ENCODE assay signal across 8 cellular contexts in the genomic region with DNA sequence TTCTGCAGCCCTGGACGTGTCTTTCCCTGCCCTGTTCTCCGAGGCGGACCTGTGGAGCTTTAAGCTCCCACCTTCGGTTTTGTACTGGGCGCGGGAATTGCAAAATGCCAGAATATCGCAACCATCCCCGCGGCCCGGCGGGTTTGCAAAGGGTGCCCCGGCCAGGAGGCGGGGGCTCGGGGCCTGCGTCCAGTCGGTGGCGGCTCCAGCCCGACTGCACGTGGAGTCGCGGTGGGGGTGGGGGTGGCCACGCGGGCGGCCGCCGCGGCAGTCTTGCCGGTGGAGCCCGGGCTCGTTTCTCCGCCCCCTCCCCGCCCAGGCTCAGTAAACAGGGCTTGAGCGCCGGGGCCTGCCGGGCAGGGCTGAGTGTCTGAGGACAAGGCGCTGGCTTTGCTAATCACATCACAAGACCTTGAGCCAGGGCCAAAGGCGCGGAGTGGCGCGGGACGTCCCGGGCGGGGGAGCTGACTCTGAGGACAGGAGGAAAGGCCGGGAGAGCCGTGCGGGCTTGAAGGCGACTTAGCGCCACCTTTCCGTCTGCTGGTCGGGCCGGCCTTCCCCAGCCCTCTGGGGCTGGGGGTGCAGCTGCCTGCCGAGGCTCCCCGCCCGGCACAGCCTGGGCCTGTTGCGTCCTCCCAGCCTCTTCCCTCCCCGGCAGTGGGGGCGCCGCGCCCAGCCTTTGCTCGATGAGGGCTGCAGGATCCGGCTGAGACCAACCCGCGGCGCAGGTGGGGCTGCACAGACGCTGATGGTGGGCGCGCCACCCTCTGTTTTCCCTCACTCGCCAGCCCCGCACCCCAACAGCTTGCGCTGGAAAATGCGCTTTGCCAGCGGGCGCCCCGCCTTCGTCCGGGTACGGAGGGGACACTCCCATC. TPM values are rescaled to one million over a fixed set of nuclear protein-coding genes. Genes with fewer than 3 reads are reported as not detected.
DNase-seq lines count a peak whose midpoint lies in the region; ATAC-seq and TF ChIP-seq lines count a peak whose summit lies in the region.

No MANE protein-coding gene starts in this region.

- WGBS in urinary bladder = under 1% methylated on average over 77 of the region's 77 CpGs

- peak overlapping the region; percentile 83 for H3K4me3 ChIP-seq in MG63
- peak overlapping the region; percentile 94 for H3K4me3 ChIP-seq in left ventricle myocardium inferior
- H3K4me3 ChIP-seq in urinary bladder (ENCODE audit: low read depth, low read length) = peak overlapping the region; percentile 57

- H3K27me3 Mint-ChIP-seq in T-cell = peaks cover 0 to 4% of the 10 kb centered on the region in 2 donors
- no peaks in the 10 kb centered on the region for H3K27me3 Mint-ChIP-seq in progenitor cell of endocrine pancreas

- H3K36me3 ChIP-seq in MG63 (peaks cover 54% of the 10 kb centered on the region), left ventricle myocardium inferior (peaks cover 36% of the 10 kb centered on the region), urinary bladder (ENCODE audit: insufficient read depth) (peaks cover 3% of the 10 kb centered on the region)

- H3K36me3 Mint-ChIP-seq in T-cell = peaks cover 37% of the 10 kb centered on the region
- peaks cover 22% of the 10 kb centered on the region for H3K36me3 Mint-ChIP-seq in progenitor cell of endocrine pancreas (ENCODE audit: insufficient read depth)

- H3K27ac Mint-ChIP-seq in T-cell (peak overlapping the region; percentile 93 to 96), progenitor cell of endocrine pancreas (peak overlapping the region; percentile 96)

- peaks cover 80% of the 10 kb centered on the region for H3K4me1 ChIP-seq in left ventricle myocardium inferior
- no peaks in the 10 kb centered on the region for H3K4me1 ChIP-seq in urinary bladder (ENCODE audit: insufficient read depth)

- H3K4me3 Mint-ChIP-seq in T-cell (peak overlapping the region; percentile 74 to 90 (median 88)), progenitor cell of endocrine pancreas (ENCODE audit: low read depth) (peak overlapping the region; percentile 81)

- POLR2A ChIA-PET in T-cell (lab: Charles Lee) = interaction anchor here (0.5 to 4.0 kb wide), 26 partner anchors 9 to 1058 kb away, joined by 3 to 32 read pairs (median 5); partner anchors contain the start of genes EML4 (in 1 of the 2) and THADA (in 1 of the 2)

- CTCF ChIA-PET in T-cell (lab: Charles Lee) = interaction anchor here (0.6 to 3.8 kb wide), 17 partner anchors 8 to 368 kb away, joined by 3 to 49 read pairs (median 5); no protein-coding TSS in a partner anchor

- intact Hi-C loops in left ventricle myocardium inferior (cut with micrococcal nuclease) = loop anchor here (5.0 to 10.0 kb wide), 3 partner anchors 92 to 282 kb away; no protein-coding TSS in a partner anchor

- in situ Hi-C loops in Caki2 (cut with HindIII; ENCODE audit: low pct_unique_long_range_greater_than_20kb, low sequenced_read_pairs) = no loop called here

- H3K27me3 ChIP-seq in MG63 (no peaks in the 10 kb centered on the region), left ventricle myocardium inferior (ENCODE audit: low read depth) (no peaks in the 10 kb centered on the region)

- H3K27ac ChIP-seq in left ventricle myocardium inferior (replicated peaks) (peak overlapping the region; percentile 99), urinary bladder (ENCODE audit: low read depth) (peak overlapping the region; percentile 96)

- ATAC-seq in GM21528 (IDR thresholded peaks at IDR 0.05; ENCODE audit: low FRiP score, unreplicated experiment) (peak; percentile 28), T-cell (replicated peaks in 1 of 4) (peak; percentile 5 to 31 (median 28))

- peak; percentile 92 for DNase-seq in Caki2 (ENCODE audit: low read depth)
- DNase-seq in MG63 = peak; percentile 88
- peak in 33 of 34 experiments; percentile 34 to 73 (median 57) for DNase-seq in T-cell
- DNase-seq in amniotic stem cell (lab: John Stamatoyannopoulos, UW) = peak; percentile 72
- peak; percentile 95 for DNase-seq in left ventricle myocardium inferior
- DNase-seq in progenitor cell of endocrine pancreas (ENCODE audit: low spot score, unreplicated experiment) = peak; percentile 77

- H3K9me3 Mint-ChIP-seq in T-cell = no peaks in the 10 kb centered on the region
- no peaks in the 10 kb centered on the region for H3K9me3 Mint-ChIP-seq in progenitor cell of endocrine pancreas (ENCODE audit: low read depth)

- H3K4me1 Mint-ChIP-seq in T-cell = peaks cover 25 to 37% (median 25%) of the 10 kb centered on the region in 3 donors
- peaks cover 22% of the 10 kb centered on the region for H3K4me1 Mint-ChIP-seq in progenitor cell of endocrine pancreas (ENCODE audit: low read depth)

- TF ChIP-seq CTCF in left ventricle myocardium inferior (IDR thresholded peaks at IDR 0.05; ENCODE audit: borderline replicate concordance) = peak; percentile 60
- TF ChIP-seq CTCF in progenitor cell of endocrine pancreas (IDR thresholded peaks at IDR 0.05; ENCODE audit: unreplicated experiment) = peak; percentile 40

- H3K9me3 ChIP-seq in MG63 (no peaks in the 10 kb centered on the region), left ventricle myocardium inferior (replicated peaks) (no peaks in the 10 kb centered on the region)

RNA-seq across cellular contexts. Expression of gene ZFP36L2, which starts 0.8 kb away (rescaled TPM):
- 0.41 and 6.1 TPM in 2 replicates for total RNA-seq in Caki2 (2014; rRNA removed; shearing (Covaris generic); ENCODE audit: low replicate concordance)
- 9.6 and 19.7 TPM in 2 replicates for total RNA-seq in MG63 (2014; rRNA removed; shearing (Covaris generic); ENCODE audit: low replicate concordance)
- 100 to 1,000 TPM; 329 to 974 (median 377) TPM for total RNA-seq in T-cell
- 48.5 TPM for total RNA-seq in left ventricle myocardium inferior
- total RNA-seq in progenitor cell of endocrine pancreas = 213 and 222 TPM in 2 replicates
- total RNA-seq in urinary bladder = 54.8 TPM
- polyA plus RNA-seq in urinary bladder = 145 TPM

Comparison
In these comparisons a context has a peak if more than half of its experiments do, and no peak if none do; other contexts are left out.
1. Peak in every context shown above with its lines: DNase-seq, ATAC-seq, H3K4me3 ChIP-seq and H3K27ac ChIP-seq.